In genomic region chr2:71512386-71512785, GRCh38 we compare ENCODE assay signal across 26 cellular contexts.
"Had no signal": no experiment of that assay in that cellular context is flagged by ENCODE, and none has a peak within 500 bp of the region (broad histone marks: within the 10 kb centered on the region; RNA-seq: fewer than 3 reads in every experiment).

No MANE protein-coding gene starts in this region.

- H3K4me3 ChIP-seq: esophagus squamous epithelium, gastroesophageal sphincter had no signal

- H3K27me3 ChIP-seq: brain microvascular endothelial cell, gastroesophageal sphincter had no signal

- H3K36me3 Mint-ChIP-seq: activated naive CD8-positive, alpha-beta T cell had no signal

- H3K4me3 Mint-ChIP-seq: activated CD8-positive, alpha-beta T cell treated with anti-CD3 and anti-CD28 coated beads for 36 hours; activated naive CD8-positive, alpha-beta T cell; activated T-cell treated with anti-CD3 and anti-CD28 coated beads, Interleukin-2, amount 50 U/mL, for 4 hours; activated T-helper 17 cell treated with anti-CD3 and anti-CD28 coated beads, Interleukin-2, amount 50 U/mL, for 72 hours; central memory CD8-positive, alpha-beta T cell; effector memory CD8-positive, alpha-beta T cell had no signal

- H3K4me1 Mint-ChIP-seq: activated T-helper 17 cell treated with anti-CD3 and anti-CD28 coated beads, Interleukin-2, amount 50 U/mL, for 72 hours; central memory CD8-positive, alpha-beta T cell had no signal

- ATAC-seq: activated CD8-positive, alpha-beta T cell treated with anti-CD3 and anti-CD28 coated beads for 36 hours; activated T-cell treated with anti-CD3 and anti-CD28 coated beads, Interleukin-2, amount 50 U/mL, for 4 hours; activated T-helper 17 cell treated with anti-CD3 and anti-CD28 coated beads, Interleukin-2, amount 50 U/mL, for 72 hours; effector memory CD8-positive, alpha-beta T cell; gastroesophageal sphincter had no signal

- H3K27ac ChIP-seq: brain microvascular endothelial cell, esophagus squamous epithelium, gastroesophageal sphincter had no signal

- H3K27ac Mint-ChIP-seq: activated CD8-positive, alpha-beta T cell treated with anti-CD3 and anti-CD28 coated beads for 36 hours; activated naive CD8-positive, alpha-beta T cell; activated T-helper 17 cell treated with anti-CD3 and anti-CD28 coated beads, Interleukin-2, amount 50 U/mL, for 72 hours; effector memory CD8-positive, alpha-beta T cell had no signal

- H3K9me3 Mint-ChIP-seq: activated CD8-positive, alpha-beta T cell treated with anti-CD3 and anti-CD28 coated beads for 36 hours; activated T-cell treated with anti-CD3 and anti-CD28 coated beads, Interleukin-2, amount 50 U/mL, for 4 hours; activated T-helper 17 cell treated with anti-CD3 and anti-CD28 coated beads, Interleukin-2, amount 50 U/mL, for 72 hours; central memory CD8-positive, alpha-beta T cell; effector memory CD8-positive, alpha-beta T cell had no signal

- H3K36me3 ChIP-seq: esophagus squamous epithelium had no signal

- H3K9me3 ChIP-seq: esophagus squamous epithelium, gastroesophageal sphincter had no signal

- DNase-seq: activated CD4-positive, alpha-beta T cell treated with anti-CD3 and anti-CD28 coated beads for 48 hours; activated CD4-positive, alpha-beta T cell treated with anti-CD3 and anti-CD28 coated beads, Interleukin-2, amount 50 U/mL, for 1 hour; activated CD4-positive, alpha-beta T cell treated with anti-CD3 and anti-CD28 coated beads, Interleukin-2, amount 50 U/mL, for 48 hours; activated CD4-positive, CD25-positive, alpha-beta regulatory T cell; activated CD8-positive, alpha-beta memory T cell treated with anti-CD3 and anti-CD28 coated beads for 24 hours; activated CD8-positive, alpha-beta T cell treated with anti-CD3 and anti-CD28 coated beads for 36 hours; activated effector memory CD4-positive, alpha-beta T cell treated with Interleukin-2 at 50 U/mL for 16 hours; activated gamma-delta T cell treated with Interleukin-2 at 50 U/mL for 16 hours; activated naive CD4-positive, alpha-beta T cell treated with anti-CD3 and anti-CD28 coated beads, Interleukin-2, amount 50 U/mL, for 16 hours; activated naive CD4-positive, alpha-beta T cell treated with Interleukin-2 at 50 U/mL for 16 hours; activated T-cell treated with anti-CD3 and anti-CD28 coated beads, Interleukin-2, amount 50 U/mL, for 4 hours; amniotic stem cell; anterior cingulate cortex; brain microvascular endothelial cell; cortex of kidney; dermis blood vessel endothelial cell; effector CD4-positive, alpha-beta T cell; effector memory CD8-positive, alpha-beta T cell; erythroblast; esophagus squamous epithelium; foreskin melanocyte; T-helper 2 cell had no signal
